ENCODE assay signal across 7 cellular contexts in the genomic region with DNA sequence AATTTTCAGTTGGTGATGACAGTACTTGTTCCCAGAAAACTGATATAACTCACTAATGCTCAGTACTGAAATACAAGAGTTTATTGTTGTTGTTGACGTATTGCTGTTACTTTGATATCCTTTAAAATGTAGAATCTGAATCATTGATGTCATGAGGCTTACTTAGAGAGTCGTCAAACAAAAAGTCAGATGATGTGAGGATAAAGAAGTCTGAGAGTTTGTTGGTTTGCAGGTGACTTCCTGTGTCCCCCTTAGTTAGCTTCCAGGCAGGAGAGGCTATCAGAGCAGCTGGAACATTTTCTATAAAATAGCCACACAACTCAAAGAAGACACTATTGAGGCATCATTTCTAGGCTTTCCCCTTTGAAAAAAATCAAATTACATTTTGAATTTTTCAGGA.
"Had no signal": no experiment of that assay in that cellular context is flagged by ENCODE, and none has a peak within 500 bp of the region (broad histone marks: within the 10 kb centered on the region; RNA-seq: fewer than 3 reads in every experiment).

No MANE protein-coding gene starts in this region.

- H3K4me3 Mint-ChIP-seq: GM23338, H9, IgD-negative memory B cell had no signal

- H3K27ac Mint-ChIP-seq: GM23338, H9, IgD-negative memory B cell had no signal

- H3K36me3 Mint-ChIP-seq: IgD-negative memory B cell had no signal

- FAIRE-seq: H1, H54, HTR-8/SVneo had no signal

- H3K27me3 Mint-ChIP-seq: IgD-negative memory B cell had no signal

- H3K9me3 Mint-ChIP-seq: GM23338, H9, IgD-negative memory B cell had no signal

- H3K4me3 ChIP-seq: GM23338 had no signal

- DNase-seq: H9, HCEC 1CT had no signal
